1 cellular context compared by ENCODE assay signal in the genomic region with DNA sequence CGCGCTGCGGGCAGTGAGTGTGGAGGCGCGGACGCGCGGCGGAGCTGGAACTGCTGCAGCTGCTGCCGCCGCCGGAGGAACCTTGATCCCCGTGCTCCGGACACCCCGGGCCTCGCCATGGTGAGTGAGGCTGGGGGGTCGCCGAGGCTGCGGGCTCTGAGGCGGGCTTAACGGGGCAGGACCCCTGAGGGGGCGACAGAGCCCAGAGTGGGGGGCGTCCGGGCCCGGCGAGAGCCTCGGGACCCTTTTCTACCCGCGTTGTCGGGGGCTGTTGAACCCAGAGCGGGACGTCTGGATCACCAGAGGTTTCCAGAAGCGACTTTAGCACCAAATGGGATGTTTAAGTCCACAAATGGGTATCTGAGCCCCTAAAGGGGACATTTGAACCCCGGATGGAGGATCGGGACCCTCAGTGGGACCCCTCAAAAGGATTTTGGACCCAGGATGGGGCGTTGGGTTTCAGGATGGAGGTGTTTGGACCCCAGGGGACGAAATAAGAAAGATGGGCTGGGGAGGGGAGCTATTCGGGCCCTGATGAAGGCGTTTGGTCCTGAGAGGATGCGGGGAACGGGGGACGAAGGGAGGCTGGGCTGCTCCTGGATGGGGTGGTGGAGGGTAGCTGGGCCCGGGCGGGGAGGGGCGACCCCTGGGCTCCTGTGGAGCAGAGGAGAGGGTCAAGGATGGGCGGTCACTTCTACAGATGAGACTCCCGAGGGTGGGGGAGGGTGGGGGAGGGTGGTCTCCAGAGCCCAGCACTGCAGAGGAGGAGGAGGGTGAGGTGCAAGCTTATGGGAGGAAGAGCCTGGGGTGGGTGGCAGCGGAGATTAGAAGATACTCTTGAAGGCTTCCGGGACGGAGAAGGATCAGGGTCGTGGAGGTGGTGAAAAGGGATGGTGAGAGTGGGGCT.
TF ChIP-seq lines count a peak whose summit lies in the region.

Gene CALM3 (plus strand): TSS at position 13 of the 907 bp plus-strand sequence. CDS start 105 bp downstream, at position 118.

TF ChIP-seq in K562, 482 proteins besides CTCF, POLR2A, EP300 and RAD21 (continued from another document):
- peak; percentile 53 for TF ChIP-seq CHD1 (IDR thresholded peaks at IDR 0.05; ENCODE audit: low read length)
- TF ChIP-seq PHF8 (IDR thresholded peaks at IDR 0.05; ENCODE audit: borderline replicate concordance, low read length): peak; percentile 88; the same call in 1 of the 2 replicates
- TF ChIP-seq, protein P1, sequence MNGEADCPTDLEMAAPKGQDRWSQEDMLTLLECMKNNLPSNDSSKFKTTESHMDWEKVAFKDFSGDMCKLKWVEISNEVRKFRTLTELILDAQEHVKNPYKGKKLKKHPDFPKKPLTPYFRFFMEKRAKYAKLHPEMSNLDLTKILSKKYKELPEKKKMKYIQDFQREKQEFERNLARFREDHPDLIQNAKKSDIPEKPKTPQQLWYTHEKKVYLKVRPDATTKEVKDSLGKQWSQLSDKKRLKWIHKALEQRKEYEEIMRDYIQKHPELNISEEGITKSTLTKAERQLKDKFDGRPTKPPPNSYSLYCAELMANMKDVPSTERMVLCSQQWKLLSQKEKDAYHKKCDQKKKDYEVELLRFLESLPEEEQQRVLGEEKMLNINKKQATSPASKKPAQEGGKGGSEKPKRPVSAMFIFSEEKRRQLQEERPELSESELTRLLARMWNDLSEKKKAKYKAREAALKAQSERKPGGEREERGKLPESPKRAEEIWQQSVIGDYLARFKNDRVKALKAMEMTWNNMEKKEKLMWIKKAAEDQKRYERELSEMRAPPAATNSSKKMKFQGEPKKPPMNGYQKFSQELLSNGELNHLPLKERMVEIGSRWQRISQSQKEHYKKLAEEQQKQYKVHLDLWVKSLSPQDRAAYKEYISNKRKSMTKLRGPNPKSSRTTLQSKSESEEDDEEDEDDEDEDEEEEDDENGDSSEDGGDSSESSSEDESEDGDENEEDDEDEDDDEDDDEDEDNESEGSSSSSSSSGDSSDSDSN (IDR thresholded peaks at IDR 0.05; ENCODE audit: borderline replicate concordance in 1 of 2, low read depth in 2 of 2, low read length in 2 of 2): peak in 1 of 2 experiments; percentile 40; a peak in 1 of 4 replicates
- TF ChIP-seq HDAC6 (IDR thresholded peaks at IDR 0.05; ENCODE audit: low read depth, low read length): no peak
- TF ChIP-seq CHD4 (IDR thresholded peaks at IDR 0.05; ENCODE audit: insufficient read depth, insufficient replicate concordance, low read depth, low read length, poor library complexity, severe bottlenecking): no peak
- TF ChIP-seq NEUROD1 (IDR thresholded peaks at IDR 0.05; ENCODE audit: borderline replicate concordance, low read depth, low read length, partially characterized antibody): no peak
- TF ChIP-seq, protein P2, sequence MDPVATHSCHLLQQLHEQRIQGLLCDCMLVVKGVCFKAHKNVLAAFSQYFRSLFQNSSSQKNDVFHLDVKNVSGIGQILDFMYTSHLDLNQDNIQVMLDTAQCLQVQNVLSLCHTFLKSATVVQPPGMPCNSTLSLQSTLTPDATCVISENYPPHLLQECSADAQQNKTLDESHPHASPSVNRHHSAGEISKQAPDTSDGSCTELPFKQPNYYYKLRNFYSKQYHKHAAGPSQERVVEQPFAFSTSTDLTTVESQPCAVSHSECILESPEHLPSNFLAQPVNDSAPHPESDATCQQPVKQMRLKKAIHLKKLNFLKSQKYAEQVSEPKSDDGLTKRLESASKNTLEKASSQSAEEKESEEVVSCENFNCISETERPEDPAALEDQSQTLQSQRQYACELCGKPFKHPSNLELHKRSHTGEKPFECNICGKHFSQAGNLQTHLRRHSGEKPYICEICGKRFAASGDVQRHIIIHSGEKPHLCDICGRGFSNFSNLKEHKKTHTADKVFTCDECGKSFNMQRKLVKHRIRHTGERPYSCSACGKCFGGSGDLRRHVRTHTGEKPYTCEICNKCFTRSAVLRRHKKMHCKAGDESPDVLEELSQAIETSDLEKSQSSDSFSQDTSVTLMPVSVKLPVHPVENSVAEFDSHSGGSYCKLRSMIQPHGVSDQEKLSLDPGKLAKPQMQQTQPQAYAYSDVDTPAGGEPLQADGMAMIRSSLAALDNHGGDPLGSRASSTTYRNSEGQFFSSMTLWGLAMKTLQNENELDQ (CRISPR knock-in tag; IDR thresholded peaks at IDR 0.05; ENCODE audit: borderline replicate concordance): no peak
- peak; percentile 37 for TF ChIP-seq RBBP5 (IDR thresholded peaks at IDR 0.05; ENCODE audit: borderline replicate concordance, insufficient read depth, low read length, poor library complexity, severe bottlenecking)
- TF ChIP-seq, protein P3, sequence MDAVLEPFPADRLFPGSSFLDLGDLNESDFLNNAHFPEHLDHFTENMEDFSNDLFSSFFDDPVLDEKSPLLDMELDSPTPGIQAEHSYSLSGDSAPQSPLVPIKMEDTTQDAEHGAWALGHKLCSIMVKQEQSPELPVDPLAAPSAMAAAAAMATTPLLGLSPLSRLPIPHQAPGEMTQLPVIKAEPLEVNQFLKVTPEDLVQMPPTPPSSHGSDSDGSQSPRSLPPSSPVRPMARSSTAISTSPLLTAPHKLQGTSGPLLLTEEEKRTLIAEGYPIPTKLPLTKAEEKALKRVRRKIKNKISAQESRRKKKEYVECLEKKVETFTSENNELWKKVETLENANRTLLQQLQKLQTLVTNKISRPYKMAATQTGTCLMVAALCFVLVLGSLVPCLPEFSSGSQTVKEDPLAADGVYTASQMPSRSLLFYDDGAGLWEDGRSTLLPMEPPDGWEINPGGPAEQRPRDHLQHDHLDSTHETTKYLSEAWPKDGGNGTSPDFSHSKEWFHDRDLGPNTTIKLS (IDR thresholded peaks at IDR 0.05; ENCODE audit: borderline replicate concordance, low read depth): no peak
- TF ChIP-seq DNMT1 (IDR thresholded peaks at IDR 0.05): no peak
- TF ChIP-seq BRD4 (IDR thresholded peaks at IDR 0.05): no peak
- TF ChIP-seq CSDE1 (IDR thresholded peaks at IDR 0.05): no peak
- peak; percentile 50; the same call in 1 of the 2 replicates for TF ChIP-seq POLR2AphosphoS5 (IDR thresholded peaks at IDR 0.05; ENCODE audit: control insufficient read depth, insufficient read depth, low read depth, low read length)
- peak; percentile 45 for TF ChIP-seq SAP30 (IDR thresholded peaks at IDR 0.05; ENCODE audit: borderline replicate concordance, insufficient read depth, low read depth, low read length, poor library complexity, severe bottlenecking)
- no peak for TF ChIP-seq EZH2 (IDR thresholded peaks at IDR 0.05; ENCODE audit: borderline replicate concordance, low read depth, low read length)
- peak; percentile 30; the same call in 1 of the 2 replicates for TF ChIP-seq XRCC5 (IDR thresholded peaks at IDR 0.05; ENCODE audit: low read depth, low read length)
- peak; percentile 93 for TF ChIP-seq ZNF263 (CRISPR knock-in tag; IDR thresholded peaks at IDR 0.05; ENCODE audit: borderline replicate concordance)
- TF ChIP-seq RBFOX2 (IDR thresholded peaks at IDR 0.05; ENCODE audit: low read depth, low read length): peak; percentile 82
- peak; percentile 51 for TF ChIP-seq POLR2B (IDR thresholded peaks at IDR 0.05; ENCODE audit: low read depth, partially characterized antibody)
- TF ChIP-seq ZBTB17 (CRISPR knock-in tag; IDR thresholded peaks at IDR 0.05): 0 out of 2 replicates have a peak, but pooled peaks have one; percentile 7
